35 cellular contexts compared by ENCODE assay signal in genomic region chr4:93841803-93842202, GRCh38. TPM values are rescaled to one million over a fixed set of nuclear protein-coding genes. Genes with fewer than 3 reads are reported as not detected.
A peak's percentile ranks its signal among the peaks of the same experiment; 100 is the strongest.
DNase-seq lines count a peak whose midpoint lies in the region; ATAC-seq and TF ChIP-seq lines count a peak whose summit lies in the region.
"Had no signal": no experiment of that assay in that cellular context is flagged by ENCODE, and none has a peak within 500 bp of the region (broad histone marks: within the 10 kb centered on the region; RNA-seq: fewer than 3 reads in every experiment).

No MANE protein-coding gene starts in this region.

- DNase-seq in mucosa of descending colon (no peak), HK-2 (ENCODE audit: unreplicated experiment) (no peak), NCI-H748 (lab: John Stamatoyannopoulos, UW; ENCODE audit: unreplicated experiment) (no peak)
- no peak for DNase-seq in activated CD4-positive, alpha-beta T cell treated with anti-CD3 and anti-CD28 coated beads for 1 hour
- DNase-seq: activated B cell treated with CpG ODN at 0.5 μM for 24 hours; amygdala; C1 segment of cervical spinal cord; DMS79; GDM1; head of caudate nucleus; kidney glomerular epithelial cell; NCI-H1092 treated with DMSO at 0.1 percent for 48 hours; NCI-H187 treated with DMSO at 0.1 percent for 48 hours; NCI-H2227 treated with DMSO at 0.1 percent for 48 hours; NCI-H526 treated with DMSO at 0.1 percent for 48 hours; nephron progenitor cell; Right ventricle myocardium superior; stimulated activated CD8-positive, alpha-beta memory T cell treated with anti-CD3 and anti-CD28 coated beads, Interleukin-4, amount 100 ng/mL, for 48 hours; stomach; T1000; tibial artery had no signal

- no peak for TF ChIP-seq CTCF in mucosa of descending colon (IDR thresholded peaks at IDR 0.05)

- intact Hi-C loops in mucosa of descending colon (cut with DNase I, micrococcal nuclease), result no loop called here

- peaks cover 11% of the 10 kb centered on the region for H3K4me1 ChIP-seq in mucosa of descending colon (ENCODE audit: low read depth)
- H3K4me1 ChIP-seq: tibial artery had no signal

- H3K4me3 ChIP-seq in mucosa of descending colon, result no peak overlapping the region
- H3K4me3 ChIP-seq: coronary artery, K562, lung, stomach, tibial artery had no signal

- peak; percentile 49 for ATAC-seq in GM19025 (IDR thresholded peaks at IDR 0.05; ENCODE audit: low read depth, unreplicated experiment)
- ATAC-seq in HG02678 (IDR thresholded peaks at IDR 0.05; ENCODE audit: unreplicated experiment), result peak; percentile 37
- ATAC-seq in HG03196 (IDR thresholded peaks at IDR 0.05; ENCODE audit: unreplicated experiment), result peak; percentile 64
- ATAC-seq in mucosa of descending colon, result peak; percentile 64
- ATAC-seq in GM18867 (IDR thresholded peaks at IDR 0.05; ENCODE audit: unreplicated experiment), result no peak
- ATAC-seq: K562 had no signal

- H3K36me3 ChIP-seq in mucosa of descending colon (ENCODE audit: low read depth), result no peaks in the 10 kb centered on the region
- H3K36me3 ChIP-seq: stomach, tibial artery had no signal

- no peaks in the 10 kb centered on the region for H3K9me3 ChIP-seq in mucosa of descending colon
- H3K9me3 ChIP-seq: stomach, tibial artery had no signal

RNA-seq across cellular contexts. Expression of gene ATOH1, which starts 13.2 kb away (rescaled TPM):
- 10 to 100 TPM; 14.0 to 75.1 (median 43.9) TPM for total RNA-seq in mucosa of descending colon
- total RNA-seq: activated B cell treated with CpG ODN at 0.5 μM for 24 hours; activated T-helper 1 cell treated with anti-CD3 and anti-CD28 coated beads, Interleukin-12 subunit alpha, Interleukin-12 subunit beta, Interleukin-2, Interleukin-4 antibody, amounts not matched to agents 30 ng/mL and 10 ng/mL and 1 ng/mL, durations not matched to agents 14 hours and 24 hours and 36 hours; fibroblast of villous mesenchyme; H4; HT1080; K562; lung; M059J; osteocyte; Right ventricle myocardium superior; skeletal muscle tissue had no signal
